ENCODE assay signal across 8 cellular contexts in genomic region chr17:66190738-66191606, GRCh38. TPM values are rescaled to one million over a fixed set of nuclear protein-coding genes. Genes with fewer than 3 reads are reported as not detected.
DNase-seq lines count a peak whose midpoint lies in the region; ATAC-seq and TF ChIP-seq lines count a peak whose summit lies in the region.

No MANE protein-coding gene starts in this region.

- H3K36me3 ChIP-seq in lung (ENCODE audit: control insufficient read depth in 2 of 2, insufficient read depth in 2 of 2, low read length in 2 of 2) (no peaks in the 10 kb centered on the region), tibial artery (no peaks in the 10 kb centered on the region)

- H3K27me3 ChIP-seq in lung (ENCODE audit: control insufficient read depth, insufficient read depth) (no peaks in the 10 kb centered on the region), tibial artery (no peaks in the 10 kb centered on the region)

- TF ChIP-seq POLR2A in NB4 (IDR thresholded peaks at IDR 0.05; ENCODE audit: extremely low read depth, insufficient read length) = no peak

- peak; percentile 10 for ATAC-seq in lung (ENCODE audit: insufficient read depth, low FRiP score)
- ATAC-seq in HG03469 (IDR thresholded peaks at IDR 0.05; ENCODE audit: unreplicated experiment) = no peak
- no peak for ATAC-seq in HG03432 (IDR thresholded peaks at IDR 0.05; ENCODE audit: unreplicated experiment)

- H3K4me1 ChIP-seq in lung (ENCODE audit: control insufficient read depth in 2 of 2, insufficient read depth in 2 of 2, low read length in 2 of 2) = peaks cover 0 to 5% of the 10 kb centered on the region in 2 donors
- peaks cover 0 to 34% (median 19%) of the 10 kb centered on the region in 4 donors for H3K4me1 ChIP-seq in tibial artery

- 18 to 42% methylated on average over 18 of the region's 18 CpGs for WGBS in lung, 2 donors

- H3K4me3 ChIP-seq in NB4 (ENCODE audit: low read depth, low read length) = peak overlapping the region; percentile 58
- peak overlapping the region; percentile 72 for H3K4me3 ChIP-seq in choroid plexus epithelial cell (ENCODE audit: low read depth, low read length)
- peak overlapping the region; percentile 68 for H3K4me3 ChIP-seq in lung
- H3K4me3 ChIP-seq in tibial artery = peak overlapping the region; percentile 62 to 79

- H3K9me3 ChIP-seq in lung (ENCODE audit: control insufficient read depth in 2 of 2, insufficient read depth in 1 of 2, low read length in 1 of 2) (no peaks in the 10 kb centered on the region), tibial artery (no peaks in the 10 kb centered on the region)

- no peak for TF ChIP-seq CTCF in NB4 (IDR thresholded peaks at IDR 0.05; ENCODE audit: low read depth, low read length)
- TF ChIP-seq CTCF in choroid plexus epithelial cell (conservative IDR thresholded peaks at IDR 0.05; ENCODE audit: low read depth, low read length) = no peak
- no peak for TF ChIP-seq CTCF in lung (IDR thresholded peaks at IDR 0.05; ENCODE audit: control extremely low read depth, extremely low read depth)
- no peak for TF ChIP-seq CTCF in tibial artery (IDR thresholded peaks at IDR 0.05)

- intact Hi-C loops in tibial artery (cut with DNase I; ENCODE audit: low total_unique reads) = no loop called here

- H3K27ac ChIP-seq in lung (ENCODE audit: low read depth in 1 of 2, low read length in 1 of 2) (peak overlapping the region; percentile 62 to 76), tibial artery (peak overlapping the region; percentile 70 to 79)

- DNase-seq in Daoy (ENCODE audit: low read depth) (peak; percentile 22), NB4 (ENCODE audit: low read depth) (no peak), choroid plexus epithelial cell (ENCODE audit: low read depth) (peak; percentile 84), lung (ENCODE audit: low spot score) (no peak), tibial artery (no peak), NCI-H2081 treated with DMSO at 0.1 percent for 48 hours (lab: John Stamatoyannopoulos, UW) (no peak)

RNA-seq across cellular contexts. Expression of gene CEP112, which starts 1.0 kb away (rescaled TPM):
- total RNA-seq in Daoy (2014; rRNA removed; shearing (Covaris generic)) = 0.68 and 2.8 TPM in 2 replicates
- 10 to 100 TPM; 24.2 to 32.9 TPM for total RNA-seq in lung
- 10 to 100 TPM in 1 of 2 donors, 1 to 10 TPM in 1; 5.9 to 13.4 TPM for polyA plus RNA-seq in lung

RNA-seq across cellular contexts. Expression of gene APOH, which starts 38.2 kb away (rescaled TPM):
- total RNA-seq in Daoy (2014; rRNA removed; shearing (Covaris generic)) = not detected in 2 replicates
- total RNA-seq in lung = 1 to 10 TPM; 3.9 to 5.6 TPM
- 10 to 100 TPM in 1 of 2 donors, under 1 TPM in 1; 0.39 to 15.4 TPM for polyA plus RNA-seq in lung

Comparison
In these comparisons a context has a peak if more than half of its experiments do, and no peak if none do; other contexts are left out.
1. DNase-seq: peak in Daoy (single experiment) and choroid plexus epithelial cell (single experiment); none in NB4 (single experiment), lung (single experiment), tibial artery (0 of 2) and NCI-H2081 treated with DMSO at 0.1 percent for 48 hours (single experiment).
2. Peak in every context shown above with its lines, with median percentiles within 50 percentile points of each other: H3K4me3 ChIP-seq.